10 cellular contexts compared by ENCODE assay signal in genomic region chr15:77617507-77618285, GRCh38. TPM values are rescaled to one million over a fixed set of nuclear protein-coding genes. Genes with fewer than 3 reads are reported as not detected.
DNase-seq lines count a peak whose midpoint lies in the region; ATAC-seq and TF ChIP-seq lines count a peak whose summit lies in the region.
"Had no signal": no experiment of that assay in that cellular context is flagged by ENCODE, and none has a peak within 500 bp of the region (broad histone marks: within the 10 kb centered on the region; RNA-seq: fewer than 3 reads in every experiment).

No MANE protein-coding gene starts in this region.

- H3K36me3 Mint-ChIP-seq in endothelial cell (ENCODE audit: low read depth, unreplicated experiment) = peaks cover 12% of the 10 kb centered on the region
- H3K36me3 Mint-ChIP-seq: naive B cell had no signal

- ATAC-seq in Right ventricle myocardium superior (ENCODE audit: poor library complexity) (peak; percentile 10), left cardiac atrium (no peak), GM21367 (IDR thresholded peaks at IDR 0.05; ENCODE audit: unreplicated experiment) (no peak)

- H3K27ac Mint-ChIP-seq in endothelial cell (ENCODE audit: unreplicated experiment) = no peak overlapping the region

- intact Hi-C loops in Right ventricle myocardium superior (cut with DNase I) = no loop called here
- intact Hi-C loops in left cardiac atrium (cut with DNase I) = no loop called here

- no peak overlapping the region for H3K4me3 Mint-ChIP-seq in endothelial cell (ENCODE audit: unreplicated experiment)
- H3K4me3 Mint-ChIP-seq: naive B cell had no signal

- peaks cover 12% of the 10 kb centered on the region for H3K4me1 Mint-ChIP-seq in endothelial cell (ENCODE audit: unreplicated experiment)

- H3K27me3 Mint-ChIP-seq in endothelial cell (ENCODE audit: unreplicated experiment) = peaks cover 12% of the 10 kb centered on the region

- TF ChIP-seq CTCF in endothelial cell (IDR thresholded peaks at IDR 0.05; ENCODE audit: unreplicated experiment) = no peak

- DNase-seq in Right ventricle myocardium superior (no peak), left cardiac atrium (no peak), NCI-H69 (lab: John Stamatoyannopoulos, UW) (peak; percentile 31), endothelial cell (ENCODE audit: low spot score) (peak; percentile 46), superior temporal gyrus (ENCODE audit: extremely low spot score) (peak; percentile 16)
- no peak for DNase-seq in activated CD4-positive, CD25-positive, alpha-beta regulatory T cell (lab: John Stamatoyannopoulos, UW)
- no peak for DNase-seq in stimulated activated naive CD4-positive, alpha-beta T cell treated with Interleukin-2 at 50 U/mL for 16 hours (lab: John Stamatoyannopoulos, UW)
- DNase-seq: naive B cell, stomach had no signal

- no peaks in the 10 kb centered on the region for H3K9me3 Mint-ChIP-seq in endothelial cell (ENCODE audit: unreplicated experiment)

RNA-seq across cellular contexts. Expression of gene LINGO1, which starts 15.0 kb away (rescaled TPM):
- total RNA-seq in Right ventricle myocardium superior (0.81 TPM), left cardiac atrium (10 to 100 TPM in 1 of 2 donors, 1 to 10 TPM in 1; 7.7 to 30.5 TPM), endothelial cell (ENCODE audit: unreplicated experiment) (18.8 TPM)

Comparison
In these comparisons a context has a peak if more than half of its experiments do, and no peak if none do; other contexts are left out.
1. DNase-seq: peak in NCI-H69 (single experiment), endothelial cell (single experiment) and superior temporal gyrus (single experiment); none in Right ventricle myocardium superior (single experiment), left cardiac atrium (single experiment), activated CD4-positive, CD25-positive, alpha-beta regulatory T cell (0 of 4) and stimulated activated naive CD4-positive, alpha-beta T cell treated with Interleukin-2 at 50 U/mL for 16 hours (single experiment).